In genomic region chr1:23693599-23693998, GRCh38 we compare ENCODE assay signal across 10 cellular contexts. TPM values are rescaled to one million over a fixed set of nuclear protein-coding genes. Genes with fewer than 3 reads are reported as not detected.
DNase-seq lines count a peak whose midpoint lies in the region; ATAC-seq lines count a peak whose summit lies in the region.
"Had no signal": no experiment of that assay in that cellular context is flagged by ENCODE, and none has a peak within 500 bp of the region (broad histone marks: within the 10 kb centered on the region; RNA-seq: fewer than 3 reads in every experiment).

No MANE protein-coding gene starts in this region.

- peaks cover 70% of the 10 kb centered on the region for H3K36me3 Mint-ChIP-seq in stimulated activated naive CD8-positive, alpha-beta T cell treated with anti-CD3 and anti-CD28 coated beads, Interleukin-15, Interleukin-2, amounts not matched to agents 100 ng/mL and 50 ng/mL, for 24 hours (ENCODE audit: low read depth)
- peaks cover 70% of the 10 kb centered on the region for H3K36me3 Mint-ChIP-seq in activated T-helper 2 cell treated with anti-CD3 and anti-CD28 coated beads, Interferon-gamma antibody, Interleukin-2, Interleukin-4, amounts not matched to agents 10 μg/mL and 5 μg/mL and 100 μg/mL, durations not matched to agents 14 hours and 24 hours and 36 hours (ENCODE audit: low read depth)

- H3K4me1 Mint-ChIP-seq in stimulated activated naive CD8-positive, alpha-beta T cell treated with anti-CD3 and anti-CD28 coated beads, Interleukin-15, Interleukin-2, amounts not matched to agents 100 ng/mL and 50 ng/mL, for 24 hours (ENCODE audit: low read depth) = peaks cover 64% of the 10 kb centered on the region
- peaks cover 47% of the 10 kb centered on the region for H3K4me1 Mint-ChIP-seq in activated T-helper 2 cell treated with anti-CD3 and anti-CD28 coated beads, Interferon-gamma antibody, Interleukin-2, Interleukin-4, amounts not matched to agents 10 μg/mL and 5 μg/mL and 100 μg/mL, durations not matched to agents 14 hours and 24 hours and 36 hours (ENCODE audit: low read depth)

- H3K27ac Mint-ChIP-seq in stimulated activated naive CD8-positive, alpha-beta T cell treated with anti-CD3 and anti-CD28 coated beads, Interleukin-15, Interleukin-2, amounts not matched to agents 100 ng/mL and 50 ng/mL, for 24 hours = peak overlapping the region; percentile 98
- peak overlapping the region; percentile 48 for H3K27ac Mint-ChIP-seq in activated T-helper 2 cell treated with anti-CD3 and anti-CD28 coated beads, Interferon-gamma antibody, Interleukin-2, Interleukin-4, amounts not matched to agents 10 μg/mL and 5 μg/mL and 100 μg/mL, durations not matched to agents 14 hours and 24 hours and 36 hours

- no peaks in the 10 kb centered on the region for H3K9me3 ChIP-seq in iPS-20b (ENCODE audit: insufficient read depth, low read depth, low read length)

- no peaks in the 10 kb centered on the region for H3K9me3 Mint-ChIP-seq in stimulated activated naive CD8-positive, alpha-beta T cell treated with anti-CD3 and anti-CD28 coated beads, Interleukin-15, Interleukin-2, amounts not matched to agents 100 ng/mL and 50 ng/mL, for 24 hours
- no peaks in the 10 kb centered on the region for H3K9me3 Mint-ChIP-seq in activated T-helper 2 cell treated with anti-CD3 and anti-CD28 coated beads, Interferon-gamma antibody, Interleukin-2, Interleukin-4, amounts not matched to agents 10 μg/mL and 5 μg/mL and 100 μg/mL, durations not matched to agents 14 hours and 24 hours and 36 hours

- H3K4me3 ChIP-seq in iPS-20b (ENCODE audit: low read length) = peak overlapping the region; percentile 98

- peak overlapping the region; percentile 95 for H3K4me3 Mint-ChIP-seq in stimulated activated naive CD8-positive, alpha-beta T cell treated with anti-CD3 and anti-CD28 coated beads, Interleukin-15, Interleukin-2, amounts not matched to agents 100 ng/mL and 50 ng/mL, for 24 hours
- H3K4me3 Mint-ChIP-seq in activated T-helper 2 cell treated with anti-CD3 and anti-CD28 coated beads, Interferon-gamma antibody, Interleukin-2, Interleukin-4, amounts not matched to agents 10 μg/mL and 5 μg/mL and 100 μg/mL, durations not matched to agents 14 hours and 24 hours and 36 hours (ENCODE audit: low read depth) = peak overlapping the region; percentile 93

- ATAC-seq in stimulated activated naive CD8-positive, alpha-beta T cell treated with anti-CD3 and anti-CD28 coated beads, Interleukin-15, Interleukin-2, amounts not matched to agents 100 U/mL and 50 U/mL, for 24 hours = no peak
- no peak for ATAC-seq in GM18873 (IDR thresholded peaks at IDR 0.05; ENCODE audit: low FRiP score, unreplicated experiment)
- no peak for ATAC-seq in HG03045 (IDR thresholded peaks at IDR 0.05; ENCODE audit: unreplicated experiment)

- H3K27ac ChIP-seq in iPS-20b (ENCODE audit: low read length) = no peak overlapping the region

- intact Hi-C loops in activated T-helper 2 cell treated with anti-CD3 and anti-CD28 coated beads, Interferon-gamma antibody, Interleukin-2, Interleukin-4, amounts not matched to agents 10 μg/mL and 5 μg/mL and 100 μg/mL, durations not matched to agents 14 hours and 24 hours and 36 hours (cut with micrococcal nuclease) = no loop called here

- no peaks in the 10 kb centered on the region for H3K27me3 Mint-ChIP-seq in stimulated activated naive CD8-positive, alpha-beta T cell treated with anti-CD3 and anti-CD28 coated beads, Interleukin-15, Interleukin-2, amounts not matched to agents 100 ng/mL and 50 ng/mL, for 24 hours
- H3K27me3 Mint-ChIP-seq in activated T-helper 2 cell treated with anti-CD3 and anti-CD28 coated beads, Interferon-gamma antibody, Interleukin-2, Interleukin-4, amounts not matched to agents 10 μg/mL and 5 μg/mL and 100 μg/mL, durations not matched to agents 14 hours and 24 hours and 36 hours (ENCODE audit: low read depth) = no peaks in the 10 kb centered on the region

- peaks cover 12% of the 10 kb centered on the region for H3K4me1 ChIP-seq in iPS-20b (ENCODE audit: insufficient read depth, low read length)

- H3K36me3 ChIP-seq in iPS-20b (ENCODE audit: insufficient read depth, low read depth, low read length) = peaks cover 67% of the 10 kb centered on the region

- H3K27me3 ChIP-seq in iPS-20b (ENCODE audit: insufficient read depth, low read length) = no peaks in the 10 kb centered on the region

- no peak for DNase-seq in stimulated activated naive CD8-positive, alpha-beta T cell treated with anti-CD3 and anti-CD28 coated beads, Interleukin-15, Interleukin-2, amounts not matched to agents 100 U/mL and 50 U/mL, for 24 hours
- no peak for DNase-seq in activated T-helper 2 cell treated with anti-CD3 and anti-CD28 coated beads, Interferon-gamma antibody, Interleukin-2, Interleukin-4, amounts not matched to agents 10 μg/mL and 5 μg/mL and 100 μg/mL, durations not matched to agents 14 hours and 24 hours and 36 hours (ENCODE audit: low spot score)
- no peak for DNase-seq in stimulated activated CD4-positive, alpha-beta T cell treated with anti-CD3 and anti-CD28 coated beads, Interleukin-1b, Interleukin-23, amount 100 ng/mL, for 48 hours
- no peak for DNase-seq in COR-L47 (lab: John Stamatoyannopoulos, UW)
- DNase-seq: DMS79, NCI-H2227 treated with DMSO at 0.1 percent for 48 hours had no signal

- H3K9ac ChIP-seq in iPS-20b (ENCODE audit: low read depth, low read length) = peak overlapping the region; percentile 97

RNA-seq across cellular contexts. Expression of gene RPL11, which starts 2.0 kb away (rescaled TPM):
- total RNA-seq in activated T-helper 2 cell treated with anti-CD3 and anti-CD28 coated beads, Interferon-gamma antibody, Interleukin-2, Interleukin-4, amounts not matched to agents 10 μg/mL and 5 μg/mL and 100 μg/mL, durations not matched to agents 14 hours and 24 hours and 36 hours = 1,169 and 1,221 TPM in 2 replicates

RNA-seq across cellular contexts. Expression of gene ELOA, which starts 49.7 kb away (rescaled TPM):
- 42.0 and 45.5 TPM in 2 replicates for total RNA-seq in activated T-helper 2 cell treated with anti-CD3 and anti-CD28 coated beads, Interferon-gamma antibody, Interleukin-2, Interleukin-4, amounts not matched to agents 10 μg/mL and 5 μg/mL and 100 μg/mL, durations not matched to agents 14 hours and 24 hours and 36 hours
